Comparison of ENCODE assay signal across 8 cellular contexts in genomic region chr4:139454646-139455045, GRCh38. TPM values are rescaled to one million over a fixed set of nuclear protein-coding genes. Genes with fewer than 3 reads are reported as not detected.
DNase-seq lines count a peak whose midpoint lies in the region; ATAC-seq and TF ChIP-seq lines count a peak whose summit lies in the region.

No MANE protein-coding gene starts in this region.

- peak overlapping the region; percentile 96 to 98 for H3K4me3 Mint-ChIP-seq in CD14-positive monocyte
- H3K4me3 Mint-ChIP-seq in nephron progenitor cell, result peak overlapping the region; percentile 98

- peaks cover 58% of the 10 kb centered on the region for H3K4me1 ChIP-seq in Loucy (ENCODE audit: insufficient read depth, low read length, poor library complexity, severe bottlenecking)

- no peaks in the 10 kb centered on the region for H3K36me3 ChIP-seq in Loucy (ENCODE audit: insufficient read depth, low read length)

- H4K20me1 ChIP-seq in Loucy (ENCODE audit: insufficient read depth, low read length, poor library complexity, severe bottlenecking), result peaks cover 35% of the 10 kb centered on the region

- CTCF ChIA-PET in HEK293T (lab: Yijun Ruan, JAX), result no interaction called here

- ATAC-seq in GM19397 (IDR thresholded peaks at IDR 0.05; ENCODE audit: unreplicated experiment), result no peak

- H3F3A ChIP-seq in Loucy (ENCODE audit: low read depth), result peaks cover 7% of the 10 kb centered on the region; the same call in 1 of the 2 replicates

- no peak overlapping the region for H2AFZ ChIP-seq in Loucy (ENCODE audit: low read length)

- POLR2A ChIA-PET in HEK293T (lab: Yijun Ruan, JAX), result interaction anchor here (1.8 to 4.4 kb wide), 5 partner anchors 16 to 153 kb away, joined by 6 to 27 read pairs (median 9); partner anchors contain the start of genes NAA15, NDUFC1 and SETD7

- H3K9me3 Mint-ChIP-seq in CD14-positive monocyte (no peaks in the 10 kb centered on the region), nephron progenitor cell (peaks cover 7% of the 10 kb centered on the region)

- H3K9ac ChIP-seq in Loucy (ENCODE audit: low read depth, low read length, poor library complexity, severe bottlenecking), result peak overlapping the region; percentile 88

- H3K4me3 ChIP-seq in Loucy (ENCODE audit: low read length, poor library complexity, severe bottlenecking) (peak overlapping the region; percentile 80), coronary artery (peak overlapping the region; percentile 93)

- H3K27ac ChIP-seq in coronary artery, result peak overlapping the region; percentile 94 to 99

- DNase-seq in CD14-positive monocyte (ENCODE audit: low spot score), result no peak
- no peak for DNase-seq in coronary artery (ENCODE audit: low spot score)
- DNase-seq in nephron progenitor cell, result no peak
- no peak for DNase-seq in HEK293T (ENCODE audit: extremely low spot score)
- no peak for DNase-seq in SK-N-DZ (ENCODE audit: low spot score)
- no peak for DNase-seq in activated CD4-positive, CD25-positive, alpha-beta regulatory T cell treated with anti-CD3 and anti-CD28 coated beads, Interleukin-2, amount 50 U/mL, for 72 hours

- intact Hi-C loops in CD14-positive monocyte (cut with micrococcal nuclease), result loop anchor here (5.0 to 10.0 kb wide), 3 partner anchors 103 to 1260 kb away; partner anchors contain the start of gene SETD7 (in 1 of the 2)

- H3K9me2 ChIP-seq in Loucy (replicated peaks; ENCODE audit: low read depth, low read length), result no peaks in the 10 kb centered on the region

- H3K27me3 Mint-ChIP-seq in CD14-positive monocyte (ENCODE audit: low read depth in 3 of 3), result peaks cover 0 to 1% (median 0%) of the 10 kb centered on the region in 3 donors
- peaks cover 4% of the 10 kb centered on the region for H3K27me3 Mint-ChIP-seq in nephron progenitor cell (ENCODE audit: low read depth, poor library complexity)

- no peaks in the 10 kb centered on the region for H3K9me3 ChIP-seq in Loucy (ENCODE audit: insufficient read depth, low read depth, low read length)

- H3K27me3 ChIP-seq in Loucy (ENCODE audit: insufficient read depth, low read length, poor library complexity, severe bottlenecking), result no peaks in the 10 kb centered on the region

- TF ChIP-seq CTCF in CD14-positive monocyte (IDR thresholded peaks at IDR 0.05), result no peak
- TF ChIP-seq CTCF in Loucy (conservative IDR thresholded peaks at IDR 0.05; ENCODE audit: low read length), result no peak
- TF ChIP-seq CTCF in coronary artery (IDR thresholded peaks at IDR 0.05), result no peak
- TF ChIP-seq CTCF in nephron progenitor cell (IDR thresholded peaks at IDR 0.05), result no peak

- peaks cover 54% of the 10 kb centered on the region for H3K79me2 ChIP-seq in Loucy (ENCODE audit: insufficient read depth, low read length)

- H3K4me1 Mint-ChIP-seq in CD14-positive monocyte (peaks cover 61% of the 10 kb centered on the region), nephron progenitor cell (peaks cover 61% of the 10 kb centered on the region)

- H3K36me3 Mint-ChIP-seq in CD14-positive monocyte (peaks cover 6 to 15% of the 10 kb centered on the region in 2 donors), nephron progenitor cell (ENCODE audit: low read depth) (peaks cover 25% of the 10 kb centered on the region)

- H3K27ac Mint-ChIP-seq in CD14-positive monocyte, result peak overlapping the region; percentile 93 to 98 (median 96)
- peak overlapping the region; percentile 94 for H3K27ac Mint-ChIP-seq in nephron progenitor cell

- peak overlapping the region; percentile 78 for H3K4me2 ChIP-seq in Loucy (ENCODE audit: low read depth, low read length, poor library complexity, severe bottlenecking)

TF ChIP-seq in HEK293T, 16 proteins besides CTCF, POLR2A, EP300 and RAD21:
- TF ChIP-seq L3MBTL2 (conservative IDR thresholded peaks at IDR 0.05), result no peak
- TF ChIP-seq HDGF (IDR thresholded peaks at IDR 0.05; ENCODE audit: borderline replicate concordance), result no peak
- no peak for TF ChIP-seq TARDBP (IDR thresholded peaks at IDR 0.05)
- no peak for TF ChIP-seq ELF4 (IDR thresholded peaks at IDR 0.05)
- no peak for TF ChIP-seq NFRKB (IDR thresholded peaks at IDR 0.05)
- no peak for TF ChIP-seq CTBP1 (IDR thresholded peaks at IDR 0.05; ENCODE audit: borderline replicate concordance)
- no peak for TF ChIP-seq SUZ12 (IDR thresholded peaks at IDR 0.05)
- TF ChIP-seq FOXA1 (IDR thresholded peaks at IDR 0.05), result no peak
- TF ChIP-seq FOXK2 (IDR thresholded peaks at IDR 0.05), result no peak
- no peak for TF ChIP-seq BHLHE40 (IDR thresholded peaks at IDR 0.05; ENCODE audit: borderline replicate concordance)
- no peak for TF ChIP-seq PKNOX1 (IDR thresholded peaks at IDR 0.05)
- TF ChIP-seq LEF1 (IDR thresholded peaks at IDR 0.05; ENCODE audit: borderline replicate concordance), result no peak
- TF ChIP-seq ZNF384 (IDR thresholded peaks at IDR 0.05), result no peak
- no peak for TF ChIP-seq ARNT (IDR thresholded peaks at IDR 0.05)
- no peak for TF ChIP-seq SP1 (IDR thresholded peaks at IDR 0.05)

RNA-seq across cellular contexts. Expression of gene RAB33B, which starts 0.7 kb away (rescaled TPM):
- polyA plus RNA-seq in CD14-positive monocyte, result 1 to 10 TPM; 5.8 to 6.0 TPM
- polyA plus RNA-seq in SK-N-DZ (2014; cell fraction: cytosol; rRNA removed), result 6.0 and 6.5 TPM in 2 replicates
- polyA plus RNA-seq in SK-N-DZ (2014; cell fraction: nucleus; rRNA removed), result 2.2 and 3.1 TPM in 2 replicates
